In genomic region chrX:107117993-107118321, GRCh38 we compare ENCODE assay signal across 8 cellular contexts. TPM values are rescaled to one million over a fixed set of nuclear protein-coding genes. Genes with fewer than 3 reads are reported as not detected.
DNase-seq lines count a peak whose midpoint lies in the region; ATAC-seq and TF ChIP-seq lines count a peak whose summit lies in the region.

No MANE protein-coding gene starts in this region.

- H3K4me3 ChIP-seq in AG04450 (ENCODE audit: low read depth, low read length), result peak overlapping the region; percentile 65
- peak overlapping the region; percentile 97 for H3K4me3 ChIP-seq in GM23248
- peak overlapping the region; percentile 71 for H3K4me3 ChIP-seq in WI38 (ENCODE audit: low read depth, low read length)
- peak overlapping the region; percentile 43 to 49 for H3K4me3 ChIP-seq in prostate gland

- peaks cover 16% of the 10 kb centered on the region; the same call in 1 of the 2 replicates for H3K36me3 ChIP-seq in GM23248 (ENCODE audit: low read depth)
- no peaks in the 10 kb centered on the region for H3K36me3 ChIP-seq in prostate gland

- peak; percentile 42 for ATAC-seq in Right ventricle myocardium superior (ENCODE audit: poor library complexity)
- ATAC-seq in GM19467 (IDR thresholded peaks at IDR 0.05; ENCODE audit: unreplicated experiment), result no peak
- ATAC-seq in HG03432 (IDR thresholded peaks at IDR 0.05; ENCODE audit: unreplicated experiment), result no peak

- DNase-seq in AG04450 (ENCODE audit: low read depth, low spot score), result no peak
- no peak for DNase-seq in GM23248
- no peak for DNase-seq in Right ventricle myocardium superior
- no peak for DNase-seq in prostate gland (ENCODE audit: low spot score)
- no peak for DNase-seq in activated CD8-positive, alpha-beta memory T cell treated with anti-CD3 and anti-CD28 coated beads, Interleukin-2, amount 50 U/mL, for 48 hours

- H3K4me1 ChIP-seq in GM23248 (ENCODE audit: insufficient read depth), result peaks cover 11% of the 10 kb centered on the region
- H3K4me1 ChIP-seq in prostate gland (replicated peaks), result no peaks in the 10 kb centered on the region

- CTCF ChIA-PET in AG04450 (lab: Charles Lee), result no interaction called here

- peak overlapping the region; percentile 97 for H2AFZ ChIP-seq in GM23248

- POLR2A ChIA-PET in AG04450 (lab: Yijun Ruan, JAX), result no interaction called here

- H3K9me2 ChIP-seq in GM23248 (ENCODE audit: insufficient read depth), result no peaks in the 10 kb centered on the region

- in situ Hi-C loops in GM23248 (cut with MboI), result no loop called here

- H3K9me3 ChIP-seq in AG04450 (ENCODE audit: control insufficient read depth, insufficient read depth, low read length) (no peaks in the 10 kb centered on the region), GM23248 (ENCODE audit: low read depth) (no peaks in the 10 kb centered on the region), prostate gland (no peaks in the 10 kb centered on the region)

- H3K4me2 ChIP-seq in GM23248 (ENCODE audit: unreplicated experiment), result peak overlapping the region; percentile 77

- TF ChIP-seq CTCF in AG04450 (IDR thresholded peaks at IDR 0.05; ENCODE audit: low read depth, low read length) (no peak), WI38 (IDR thresholded peaks at IDR 0.05; ENCODE audit: low read depth, low read length) (no peak), prostate gland (IDR thresholded peaks at IDR 0.05) (no peak)

- H4K20me1 ChIP-seq in GM23248 (ENCODE audit: insufficient read depth), result no peaks in the 10 kb centered on the region

- intact Hi-C loops in Right ventricle myocardium superior (cut with DNase I), result no loop called here
- intact Hi-C loops in prostate gland (cut with DNase I), result no loop called here

- H3K9ac ChIP-seq in GM23248, result peak overlapping the region; percentile 94

- TF ChIP-seq POLR2A in prostate gland (IDR thresholded peaks at IDR 0.05), result no peak

- no peaks in the 10 kb centered on the region for H3K27me3 ChIP-seq in AG04450 (ENCODE audit: control insufficient read depth, insufficient read depth, low read length)
- H3K27me3 ChIP-seq in GM23248 (replicated peaks; ENCODE audit: insufficient read depth), result no peaks in the 10 kb centered on the region
- no peaks in the 10 kb centered on the region for H3K27me3 ChIP-seq in prostate gland (replicated peaks; ENCODE audit: insufficient read depth)

- no peaks in the 10 kb centered on the region for H3F3A ChIP-seq in GM23248 (ENCODE audit: insufficient read depth)

- 0 to 1% methylated on average over 5 to 8 of the region's 8 CpGs for WGBS in GM23248 (ENCODE audit: low coverage in 1 of 2, low lambda C conversion rate in 2 of 2, missing lambda C conversion rate in 2 of 2), 2 experiments
- WGBS in prostate gland, result 0% methylated on average over 7 of the region's 8 CpGs

- peaks cover 19% of the 10 kb centered on the region for H3K79me2 ChIP-seq in GM23248 (ENCODE audit: insufficient read depth)

- H3K27ac ChIP-seq in AG04450 (ENCODE audit: low read depth, low read length) (no peak overlapping the region), GM23248 (no peak overlapping the region; the same call in 1 of the 2 replicates), prostate gland (peak overlapping the region; percentile 55 to 72)

RNA-seq across cellular contexts. Expression of gene RBM41, which starts 0.7 kb away (rescaled TPM):
- 7.2 and 9.6 TPM in 2 replicates for polyA plus RNA-seq in AG04450 (2011; rRNA removed)
- 5.2 and 12.3 TPM in 2 replicates for polyA minus RNA-seq in AG04450 (2011; rRNA and poly(A)+ RNA removed)
- total RNA-seq in GM23248 (2014; rRNA removed; shearing (Covaris generic)), result 4.9 and 23.3 TPM in 2 replicates
- 12.2 and 12.7 TPM in 2 replicates for polyA plus RNA-seq in GM23248 (2016; fragmentation: Nextera tagmentation; extraction: Ambion mirVana)
- total RNA-seq in Right ventricle myocardium superior, result 16.9 TPM
- 10 to 100 TPM; 11.4 to 18.8 TPM for total RNA-seq in prostate gland

Comparison
In these comparisons a context has a peak if more than half of its experiments do, and no peak if none do; other contexts are left out.
1. H3K27ac ChIP-seq: peak in prostate gland (2 of 2); none in AG04450 (single experiment) and GM23248 (single experiment).
2. H3K4me3 ChIP-seq: peak in every context shown above with its lines; median percentile 97 in GM23248; 71 in WI38; 65 in AG04450; 46 in prostate gland.